32 cellular contexts compared by ENCODE assay signal in the genomic region with DNA sequence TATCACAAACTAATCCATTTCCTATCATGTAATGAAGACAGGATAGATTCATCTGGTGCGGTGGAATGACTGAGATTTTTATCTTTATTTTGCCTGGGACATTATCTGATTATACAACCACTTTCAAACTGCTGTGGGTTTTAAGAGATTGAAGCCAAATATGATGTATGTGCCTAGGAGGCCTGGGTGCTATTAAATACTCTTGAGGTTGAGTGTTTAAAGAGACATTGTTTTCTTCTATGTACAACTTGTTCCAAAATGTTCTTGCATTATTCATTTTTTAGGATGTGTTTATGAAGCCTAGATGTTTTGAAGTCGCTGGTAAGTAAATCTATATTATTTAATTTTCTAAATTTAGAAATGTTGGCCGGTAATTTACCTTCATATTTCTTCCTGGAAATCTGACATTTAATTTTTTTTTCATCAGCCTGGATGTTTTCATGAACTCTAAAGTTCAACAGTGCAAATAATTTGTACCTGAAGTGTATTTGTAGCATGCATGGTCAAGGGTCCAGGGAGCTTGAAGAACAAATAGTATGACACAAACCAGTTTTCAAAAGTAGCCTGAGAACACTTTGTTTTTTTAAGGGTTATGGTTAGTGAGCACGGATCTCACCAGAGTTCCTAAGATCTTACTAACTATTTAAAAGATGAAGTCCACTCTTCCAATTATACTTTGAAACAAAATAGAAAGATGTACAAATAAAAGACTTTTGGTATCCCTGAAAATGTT.
"Had no signal": no experiment of that assay in that cellular context is flagged by ENCODE, and none has a peak within 500 bp of the region (broad histone marks: within the 10 kb centered on the region; RNA-seq: fewer than 3 reads in every experiment).

No MANE protein-coding gene starts in this region.

- H3K4me1 Mint-ChIP-seq: activated CD4-positive, alpha-beta T cell treated with anti-CD3 and anti-CD28 coated beads, Interleukin-2, amount 10 ng/mL, durations not matched to agents 24 days and 14 days; activated CD8-positive, alpha-beta memory T cell treated with anti-CD3 and anti-CD28 coated beads, Interleukin-2, amount 10 ng/mL, durations not matched to agents 7 days and 5 days had no signal

- H3K4me3 ChIP-seq: adrenal gland, body of pancreas, esophagus squamous epithelium, gastroesophageal sphincter, heart right ventricle had no signal

- H3K27me3 Mint-ChIP-seq: activated CD4-positive, alpha-beta T cell treated with anti-CD3 and anti-CD28 coated beads, Interleukin-2, amount 10 ng/mL, durations not matched to agents 24 days and 14 days; activated CD8-positive, alpha-beta memory T cell treated with anti-CD3 and anti-CD28 coated beads, Interleukin-2, amount 10 ng/mL, durations not matched to agents 7 days and 5 days; activated naive CD4-positive, alpha-beta T cell treated with anti-CD3 and anti-CD28 coated beads, Interleukin-2, amount 50 U/mL, for 24 hours; activated naive CD8-positive, alpha-beta T cell treated with anti-CD3 and anti-CD28 coated beads for 36 hours had no signal

- H3K9me3 Mint-ChIP-seq: effector memory CD8-positive, alpha-beta T cell had no signal

- H3K9me3 ChIP-seq: adrenal gland, body of pancreas, esophagus squamous epithelium, gastroesophageal sphincter had no signal

- H3K36me3 Mint-ChIP-seq: activated naive CD8-positive, alpha-beta T cell treated with anti-CD3 and anti-CD28 coated beads for 36 hours had no signal

- DNase-seq: activated CD4-positive, alpha-beta memory T cell treated with anti-CD3 and anti-CD28 coated beads for 36 hours; activated CD4-positive, alpha-beta T cell treated with anti-CD3 and anti-CD28 coated beads for 36 hours; activated CD4-positive, alpha-beta T cell treated with anti-CD3 and anti-CD28 coated beads, Interleukin-2, amount 10 ng/mL, durations not matched to agents 24 days and 14 days; activated CD4-positive, CD25-positive, alpha-beta regulatory T cell; activated CD4-positive, CD25-positive, alpha-beta regulatory T cell treated with anti-CD3 and anti-CD28 coated beads, Interleukin-2, amount 50 U/mL, for 72 hours; activated CD8-positive, alpha-beta memory T cell treated with anti-CD3 and anti-CD28 coated beads, Interleukin-2, amount 10 ng/mL, durations not matched to agents 7 days and 5 days; activated CD8-positive, alpha-beta memory T cell treated with anti-CD3 and anti-CD28 coated beads, Interleukin-2, amount 50 U/mL, for 4 hours; activated CD8-positive, alpha-beta T cell treated with anti-CD3 and anti-CD28 coated beads, Interleukin-2, amount 10 ng/mL, durations not matched to agents 7 days and 5 days; activated effector memory CD4-positive, alpha-beta T cell treated with anti-CD3 and anti-CD28 coated beads, Interleukin-2, amount 50 U/mL, for 16 hours; activated naive CD4-positive, alpha-beta T cell treated with anti-CD3 and anti-CD28 coated beads for 36 hours; activated naive CD8-positive, alpha-beta T cell treated with anti-CD3 and anti-CD28 coated beads for 36 hours; activated naive CD8-positive, alpha-beta T cell treated with anti-CD3 and anti-CD28 coated beads, Interleukin-2, amount 50 U/mL, for 24 hours; activated T-cell treated with anti-CD3 and anti-CD28 coated beads, Interleukin-2, amount 50 U/mL, for 1 hour; activated T-cell treated with anti-CD3 and anti-CD28 coated beads, Interleukin-2, amount 50 U/mL, for 48 hours; adrenal gland; amygdala; aorta; body of pancreas; caudate nucleus; cortex of kidney; dermis blood vessel endothelial cell; effector CD4-positive, alpha-beta T cell; effector memory CD8-positive, alpha-beta T cell; erythroblast; esophagus squamous epithelium; foreskin melanocyte; heart right ventricle; T-helper 2 cell had no signal

- H3K27me3 ChIP-seq: adrenal gland, body of pancreas, esophagus squamous epithelium, gastroesophageal sphincter had no signal

- H3K27ac ChIP-seq: adrenal gland, body of pancreas, esophagus squamous epithelium, gastroesophageal sphincter, heart right ventricle had no signal

- H3K4me3 Mint-ChIP-seq: activated CD4-positive, alpha-beta memory T cell treated with anti-CD3 and anti-CD28 coated beads for 36 hours; activated CD4-positive, alpha-beta T cell treated with anti-CD3 and anti-CD28 coated beads for 36 hours; activated CD4-positive, alpha-beta T cell treated with anti-CD3 and anti-CD28 coated beads, Interleukin-2, amount 10 ng/mL, durations not matched to agents 24 days and 14 days; activated CD8-positive, alpha-beta memory T cell treated with anti-CD3 and anti-CD28 coated beads, Interleukin-2, amount 10 ng/mL, durations not matched to agents 7 days and 5 days; activated CD8-positive, alpha-beta T cell treated with anti-CD3 and anti-CD28 coated beads, Interleukin-2, amount 10 ng/mL, durations not matched to agents 7 days and 5 days; activated naive CD4-positive, alpha-beta T cell treated with anti-CD3 and anti-CD28 coated beads for 36 hours; activated naive CD4-positive, alpha-beta T cell treated with anti-CD3 and anti-CD28 coated beads, Interleukin-2, amount 50 U/mL, for 24 hours; activated naive CD8-positive, alpha-beta T cell treated with anti-CD3 and anti-CD28 coated beads for 36 hours; activated naive CD8-positive, alpha-beta T cell treated with anti-CD3 and anti-CD28 coated beads, Interleukin-2, amount 50 U/mL, for 24 hours; activated T-helper 1 cell treated with anti-CD3 and anti-CD28 coated beads, Interleukin-12 subunit alpha, Interleukin-12 subunit beta, Interleukin-2, Interleukin-4 antibody, amounts not matched to agents 30 ng/mL and 10 ng/mL and 1 ng/mL, durations not matched to agents 14 hours and 24 hours and 36 hours; effector memory CD8-positive, alpha-beta T cell had no signal

- H3K27ac Mint-ChIP-seq: activated CD4-positive, alpha-beta memory T cell treated with anti-CD3 and anti-CD28 coated beads for 36 hours; activated CD4-positive, alpha-beta T cell treated with anti-CD3 and anti-CD28 coated beads for 36 hours; activated CD4-positive, alpha-beta T cell treated with anti-CD3 and anti-CD28 coated beads, Interleukin-2, amount 10 ng/mL, durations not matched to agents 24 days and 14 days; activated CD8-positive, alpha-beta memory T cell treated with anti-CD3 and anti-CD28 coated beads, Interleukin-2, amount 10 ng/mL, durations not matched to agents 7 days and 5 days; activated CD8-positive, alpha-beta T cell treated with anti-CD3 and anti-CD28 coated beads, Interleukin-2, amount 10 ng/mL, durations not matched to agents 7 days and 5 days; activated naive CD4-positive, alpha-beta T cell treated with anti-CD3 and anti-CD28 coated beads for 36 hours; activated naive CD4-positive, alpha-beta T cell treated with anti-CD3 and anti-CD28 coated beads, Interleukin-2, amount 50 U/mL, for 24 hours; activated naive CD8-positive, alpha-beta T cell treated with anti-CD3 and anti-CD28 coated beads for 36 hours; activated naive CD8-positive, alpha-beta T cell treated with anti-CD3 and anti-CD28 coated beads, Interleukin-2, amount 50 U/mL, for 24 hours; activated T-helper 1 cell treated with anti-CD3 and anti-CD28 coated beads, Interleukin-12 subunit alpha, Interleukin-12 subunit beta, Interleukin-2, Interleukin-4 antibody, amounts not matched to agents 30 ng/mL and 10 ng/mL and 1 ng/mL, durations not matched to agents 14 hours and 24 hours and 36 hours; activated T-helper 2 cell treated with anti-CD3 and anti-CD28 coated beads, Interferon-gamma antibody, Interleukin-2, Interleukin-4, amounts not matched to agents 10 μg/mL and 5 μg/mL and 100 μg/mL, durations not matched to agents 14 hours and 24 hours and 36 hours; effector memory CD8-positive, alpha-beta T cell had no signal

- H3K36me3 ChIP-seq: adrenal gland, esophagus squamous epithelium, gastroesophageal sphincter, heart right ventricle had no signal

- ATAC-seq: activated CD4-positive, alpha-beta T cell treated with anti-CD3 and anti-CD28 coated beads for 36 hours; activated CD8-positive, alpha-beta memory T cell treated with anti-CD3 and anti-CD28 coated beads, Interleukin-2, amount 10 ng/mL, durations not matched to agents 7 days and 5 days; activated CD8-positive, alpha-beta T cell treated with anti-CD3 and anti-CD28 coated beads, Interleukin-2, amount 10 ng/mL, durations not matched to agents 7 days and 5 days; activated naive CD8-positive, alpha-beta T cell treated with anti-CD3 and anti-CD28 coated beads, Interleukin-2, amount 50 U/mL, for 24 hours; body of pancreas; effector memory CD8-positive, alpha-beta T cell; gastroesophageal sphincter; heart right ventricle had no signal

- H3K4me1 ChIP-seq: adrenal gland, body of pancreas, esophagus squamous epithelium, gastroesophageal sphincter, heart right ventricle had no signal
